In the genomic region with DNA sequence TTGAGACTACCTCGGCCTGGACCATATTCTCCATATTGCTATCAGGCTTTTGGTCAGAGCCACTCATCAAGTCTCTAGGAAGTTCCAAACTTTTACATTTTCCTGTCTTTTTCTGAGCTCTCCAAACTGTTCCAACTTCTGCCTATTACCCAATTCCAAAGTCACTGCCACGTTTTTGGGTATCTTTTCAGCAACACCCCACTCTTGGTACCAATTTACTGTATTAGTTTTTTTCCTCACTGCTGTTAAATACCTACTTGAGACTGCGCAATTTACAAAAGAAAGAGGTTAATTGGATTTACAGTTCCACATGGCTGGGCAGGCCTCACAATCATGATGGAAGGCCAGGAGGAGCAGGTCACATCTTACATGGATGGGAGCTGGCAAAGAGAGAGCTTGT, we compare ENCODE assay signal across 9 cellular contexts.
"Had no signal": no experiment of that assay in that cellular context is flagged by ENCODE, and none has a peak within 500 bp of the region (broad histone marks: within the 10 kb centered on the region; RNA-seq: fewer than 3 reads in every experiment).

No MANE protein-coding gene starts in this region.

- ATAC-seq: GM23338 had no signal

- H3K4me3 Mint-ChIP-seq: GM23338, H9, HFFc6 had no signal

- H3K4me3 ChIP-seq: GM23338 had no signal

- DNase-seq: H9, HCEC 1CT, HFFc6, IMR-90, KBM-7 had no signal

- H2AFZ ChIP-seq: GM23338 had no signal

- H3K27ac Mint-ChIP-seq: GM23338, H9, HFFc6 had no signal

- FAIRE-seq: H1, H54 had no signal

- H3K4me2 ChIP-seq: GM23338 had no signal

- H3K27ac ChIP-seq: HL-60 had no signal
